1 cellular context compared by ENCODE assay signal in genomic region chr17:62062936-62063335, GRCh38.
TF ChIP-seq lines count a peak whose summit lies in the region.

No MANE protein-coding gene starts in this region.

TF ChIP-seq in H1, 55 proteins besides CTCF, POLR2A, EP300 and RAD21 (continued from another document):
- TF ChIP-seq TCF12 (IDR thresholded peaks at IDR 0.05; ENCODE audit: low read depth, low read length) = no peak
- no peak for TF ChIP-seq CTBP2 (IDR thresholded peaks at IDR 0.05; ENCODE audit: borderline replicate concordance, insufficient read depth, insufficient read length, low read length)
- TF ChIP-seq JUN (IDR thresholded peaks at IDR 0.05; ENCODE audit: low read depth, low read length) = no peak
- TF ChIP-seq, protein P1, sequence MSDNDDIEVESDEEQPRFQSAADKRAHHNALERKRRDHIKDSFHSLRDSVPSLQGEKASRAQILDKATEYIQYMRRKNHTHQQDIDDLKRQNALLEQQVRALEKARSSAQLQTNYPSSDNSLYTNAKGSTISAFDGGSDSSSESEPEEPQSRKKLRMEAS (IDR thresholded peaks at IDR 0.05) = no peak
- no peak for TF ChIP-seq SAP30 (IDR thresholded peaks at IDR 0.05; ENCODE audit: insufficient read depth, insufficient replicate concordance, low read length)
- no peak for TF ChIP-seq CBX8 (IDR thresholded peaks at IDR 0.05; ENCODE audit: borderline replicate concordance, low read depth, low read length)
- TF ChIP-seq ASH2L (IDR thresholded peaks at IDR 0.05; ENCODE audit: low read length) = no peak
- no peak for TF ChIP-seq SIN3A (conservative IDR thresholded peaks at IDR 0.05 in 1 of 2, IDR thresholded peaks at IDR 0.05 in 1 of 2; ENCODE audit: low read depth in 1 of 2, low read length in 2 of 2)
- TF ChIP-seq BRCA1 (IDR thresholded peaks at IDR 0.05; ENCODE audit: low read depth, low read length) = no peak
- no peak for TF ChIP-seq FOSL1 (IDR thresholded peaks at IDR 0.05; ENCODE audit: insufficient read depth, low read depth, low read length)
- no peak for TF ChIP-seq TEAD4 (IDR thresholded peaks at IDR 0.05; ENCODE audit: low read depth, low read length)
- TF ChIP-seq SIX5 (IDR thresholded peaks at IDR 0.05; ENCODE audit: low read depth, low read length) = no peak
- TF ChIP-seq ZNF274 (IDR thresholded peaks at IDR 0.05; ENCODE audit: borderline replicate concordance, extremely low read depth, low read length) = no peak
- TF ChIP-seq RFX5 (IDR thresholded peaks at IDR 0.05; ENCODE audit: borderline replicate concordance, low read depth, low read length) = no peak
- no peak for TF ChIP-seq GABPA (IDR thresholded peaks at IDR 0.05; ENCODE audit: borderline replicate concordance, insufficient read depth, low read length)
- TF ChIP-seq, protein P2, sequence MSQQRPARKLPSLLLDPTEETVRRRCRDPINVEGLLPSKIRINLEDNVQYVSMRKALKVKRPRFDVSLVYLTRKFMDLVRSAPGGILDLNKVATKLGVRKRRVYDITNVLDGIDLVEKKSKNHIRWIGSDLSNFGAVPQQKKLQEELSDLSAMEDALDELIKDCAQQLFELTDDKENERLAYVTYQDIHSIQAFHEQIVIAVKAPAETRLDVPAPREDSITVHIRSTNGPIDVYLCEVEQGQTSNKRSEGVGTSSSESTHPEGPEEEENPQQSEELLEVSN (IDR thresholded peaks at IDR 0.05) = no peak
- TF ChIP-seq ATF3 (IDR thresholded peaks at IDR 0.05; ENCODE audit: insufficient read depth, low read depth, low read length) = no peak
- TF ChIP-seq RNF2 (IDR thresholded peaks at IDR 0.05; ENCODE audit: borderline replicate concordance, low read depth, low read length, missing control alignments, poor library complexity, severe bottlenecking) = no peak
- TF ChIP-seq SP2 (IDR thresholded peaks at IDR 0.05; ENCODE audit: low read length) = no peak
